Comparison of ENCODE assay signal across 13 cellular contexts in genomic region chr2:236786786-236787185, GRCh38.
DNase-seq lines count a peak whose midpoint lies in the region; ATAC-seq and TF ChIP-seq lines count a peak whose summit lies in the region.
"Had no signal": no experiment of that assay in that cellular context is flagged by ENCODE, and none has a peak within 500 bp of the region (broad histone marks: within the 10 kb centered on the region; RNA-seq: fewer than 3 reads in every experiment).

No MANE protein-coding gene starts in this region.

- H3K27ac Mint-ChIP-seq in GM23338: no peak overlapping the region
- H3K27ac Mint-ChIP-seq: CD4-positive, alpha-beta memory T cell had no signal

- H3K36me3 ChIP-seq in BLaER1 treated with 17β-estradiol and CSF1 and Interleukin-3, amounts not matched to agents 10 nM and 100 nM: no peaks in the 10 kb centered on the region
- H3K36me3 ChIP-seq in thoracic aorta (no peaks in the 10 kb centered on the region), GM23338 (ENCODE audit: insufficient read depth) (no peaks in the 10 kb centered on the region), MM.1S (replicated peaks; ENCODE audit: insufficient read depth, low read length) (no peaks in the 10 kb centered on the region)

- no peaks in the 10 kb centered on the region for H3K36me3 Mint-ChIP-seq in GM23338 (ENCODE audit: low read depth)
- H3K36me3 Mint-ChIP-seq: CD4-positive, alpha-beta memory T cell had no signal

- peak; percentile 42 for DNase-seq in myocyte (ENCODE audit: low read depth)
- no peak for DNase-seq in thoracic aorta (ENCODE audit: low spot score)
- no peak for DNase-seq in GM23338 (ENCODE audit: low spot score)
- DNase-seq in MM.1S: no peak
- DNase-seq in activated CD4-positive, CD25-positive, alpha-beta regulatory T cell (lab: John Stamatoyannopoulos, UW): no peak
- DNase-seq: ACHN; C1 segment of cervical spinal cord; CD4-positive, alpha-beta memory T cell; DMS79 had no signal

- H3F3A ChIP-seq in GM23338 (replicated peaks; ENCODE audit: low read depth) (no peaks in the 10 kb centered on the region), MM.1S (ENCODE audit: insufficient read depth, low read length) (no peaks in the 10 kb centered on the region)

- H3K4me3 ChIP-seq in BLaER1 treated with 17β-estradiol and CSF1 and Interleukin-3, amounts not matched to agents 10 nM and 100 nM: no peak overlapping the region
- H3K4me3 ChIP-seq in thoracic aorta (no peak overlapping the region), GM23338 (no peak overlapping the region), MM.1S (ENCODE audit: low read length) (no peak overlapping the region)
- H3K4me3 ChIP-seq: GM12878 had no signal

- H2AFZ ChIP-seq in GM23338 (no peak overlapping the region), MM.1S (ENCODE audit: low read length) (no peak overlapping the region)

- H3K4me2 ChIP-seq in BLaER1 treated with 17β-estradiol and CSF1 and Interleukin-3, amounts not matched to agents 10 nM and 100 nM: peak overlapping the region; percentile 28 to 73 (median 62); a peak in 16 of 22 replicates
- H3K4me2 ChIP-seq in GM23338 (no peak overlapping the region), MM.1S (ENCODE audit: low read depth, low read length) (no peak overlapping the region)

- peaks cover 6% of the 10 kb centered on the region for H3K27me3 Mint-ChIP-seq in GM23338 (ENCODE audit: insufficient read depth, low read depth, poor library complexity)

- H3K27ac ChIP-seq in BLaER1 treated with 17β-estradiol and CSF1 and Interleukin-3, amounts not matched to agents 10 nM and 100 nM: peak overlapping the region in 8 of 11 experiments; percentile 13 to 79 (median 61); a peak in 11 of 22 replicates
- H3K27ac ChIP-seq in angular gyrus (ENCODE audit: low read depth, low read length) (peak overlapping the region; percentile 16), thoracic aorta (peak overlapping the region; percentile 47 to 57), GM23338 (ENCODE audit: low read depth) (no peak overlapping the region), MM.1S (ENCODE audit: low read length) (no peak overlapping the region)

- H3K9me3 Mint-ChIP-seq in GM23338: peaks cover 3% of the 10 kb centered on the region; the same call in 1 of the 3 replicates
- H3K9me3 Mint-ChIP-seq: CD4-positive, alpha-beta memory T cell had no signal

- H3K9me2 ChIP-seq in GM23338 (ENCODE audit: insufficient read depth): 0 out of 2 replicates have a peak, but pooled peaks cover 8% of the 10 kb centered on the region
- no peaks in the 10 kb centered on the region for H3K9me2 ChIP-seq in MM.1S (replicated peaks; ENCODE audit: insufficient read depth, low read length)

- no peak overlapping the region for H3K9ac ChIP-seq in BLaER1 treated with 17β-estradiol and CSF1 and Interleukin-3, amounts not matched to agents 10 nM and 100 nM
- no peak overlapping the region for H3K9ac ChIP-seq in MM.1S (ENCODE audit: low read length)

- H3K27me3 ChIP-seq in BLaER1 treated with 17β-estradiol and CSF1 and Interleukin-3, amounts not matched to agents 10 nM and 100 nM: no peaks in the 10 kb centered on the region
- H3K27me3 ChIP-seq in thoracic aorta (replicated peaks; ENCODE audit: insufficient read depth) (no peaks in the 10 kb centered on the region), GM23338 (ENCODE audit: insufficient read depth) (no peaks in the 10 kb centered on the region), MM.1S (replicated peaks; ENCODE audit: insufficient read depth, low read length) (no peaks in the 10 kb centered on the region)

- no peak overlapping the region for H3K4me3 Mint-ChIP-seq in GM23338
- H3K4me3 Mint-ChIP-seq: CD4-positive, alpha-beta memory T cell had no signal

- no peaks in the 10 kb centered on the region for H4K20me1 ChIP-seq in BLaER1 treated with 17β-estradiol and CSF1 and Interleukin-3, amounts not matched to agents 10 nM and 100 nM
- no peaks in the 10 kb centered on the region for H4K20me1 ChIP-seq in GM23338 (replicated peaks; ENCODE audit: insufficient read depth)
- H4K20me1 ChIP-seq in MM.1S (ENCODE audit: insufficient read depth, low read length): no peaks in the 10 kb centered on the region

- peaks cover 3% of the 10 kb centered on the region; the same call in 1 of the 3 replicates for H3K4me1 Mint-ChIP-seq in GM23338

- H3K79me2 ChIP-seq in GM23338 (replicated peaks; ENCODE audit: insufficient read depth) (no peaks in the 10 kb centered on the region), MM.1S (ENCODE audit: low read length) (no peaks in the 10 kb centered on the region)

- TF ChIP-seq CTCF in thoracic aorta (IDR thresholded peaks at IDR 0.05) (no peak), GM23338 (conservative IDR thresholded peaks at IDR 0.05; ENCODE audit: low read depth in 2 of 2) (no peak), MM.1S (IDR thresholded peaks at IDR 0.05; ENCODE audit: low read length) (no peak)

- H3K4me1 ChIP-seq in BLaER1 treated with 17β-estradiol and CSF1 and Interleukin-3, amounts not matched to agents 10 nM and 100 nM: peaks cover 14 to 34% (median 24%) of the 10 kb centered on the region in 10 experiments
- H3K4me1 ChIP-seq in thoracic aorta (ENCODE audit: control insufficient read depth in 1 of 2, low read depth in 2 of 2): peaks cover 0 to 30% of the 10 kb centered on the region in 2 donors
- H3K4me1 ChIP-seq in GM23338 (ENCODE audit: insufficient read depth): no peaks in the 10 kb centered on the region
- H3K4me1 ChIP-seq in MM.1S (ENCODE audit: low read length): no peaks in the 10 kb centered on the region

- peaks cover 0 to 33% (median 17%) of the 10 kb centered on the region in 11 experiments; a peak in 16 of 22 replicates for H3K9me3 ChIP-seq in BLaER1 treated with 17β-estradiol and CSF1 and Interleukin-3, amounts not matched to agents 10 nM and 100 nM (replicated peaks in 1 of 11)
- no peaks in the 10 kb centered on the region for H3K9me3 ChIP-seq in thoracic aorta
- H3K9me3 ChIP-seq in MM.1S (replicated peaks; ENCODE audit: insufficient read depth, low read length): no peaks in the 10 kb centered on the region

- ATAC-seq in thoracic aorta (ENCODE audit: insufficient number of reproducible peaks, low FRiP score, low read depth) (no peak), GM23338 (no peak)
- ATAC-seq: GM12878, HCT116 had no signal

TF ChIP-seq in GM23338, 12 proteins besides CTCF, POLR2A, EP300 and RAD21:
- TF ChIP-seq EZH2phosphoT487 (IDR thresholded peaks at IDR 0.05; ENCODE audit: unreplicated experiment) (no peak), EZH2 (IDR thresholded peaks at IDR 0.05; ENCODE audit: low read depth, unreplicated experiment) (no peak)
TF ChIP-seq in GM23338: peak in this region for 0.

Comparison
In these comparisons a context has a peak if more than half of its experiments do, and no peak if none do; other contexts are left out.
1. H3K27ac ChIP-seq: peak in BLaER1 treated with 17β-estradiol and CSF1 and Interleukin-3, amounts not matched to agents 10 nM and 100 nM (8 of 11), angular gyrus (single experiment) and thoracic aorta (2 of 2); none in GM23338 (single experiment) and MM.1S (single experiment).
2. H3K4me2 ChIP-seq: peak in BLaER1 treated with 17β-estradiol and CSF1 and Interleukin-3, amounts not matched to agents 10 nM and 100 nM (11 of 11); none in GM23338 (single experiment) and MM.1S (single experiment).